1 cellular context compared by ENCODE assay signal in the genomic region with DNA sequence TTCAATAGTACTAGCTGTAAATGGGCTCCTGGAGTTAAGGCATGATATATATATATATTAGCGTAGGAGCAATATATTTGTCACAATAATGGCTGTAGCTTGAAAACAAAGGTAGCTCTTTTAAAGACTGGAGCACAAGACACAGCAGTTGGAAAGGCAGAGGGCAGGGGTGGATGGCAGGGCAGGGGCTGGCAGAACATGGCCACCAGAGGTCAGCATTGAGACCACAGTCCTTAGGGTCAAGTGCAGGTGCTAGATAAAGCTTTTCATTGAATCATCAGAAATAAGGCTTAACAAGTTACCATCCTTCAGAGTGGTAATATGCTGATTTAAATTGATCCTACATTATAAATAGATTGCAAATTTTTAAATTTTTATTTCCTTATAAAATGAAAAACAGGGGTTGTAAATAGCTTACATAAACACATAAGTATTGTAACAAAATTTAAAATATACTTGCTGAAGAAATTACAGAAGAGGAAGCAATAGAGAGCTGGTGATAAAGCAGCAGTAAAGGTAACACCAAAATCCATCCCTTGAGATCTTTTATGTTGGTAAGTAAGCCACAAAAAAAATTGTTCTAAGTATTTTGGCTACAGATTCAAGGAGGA.
TF ChIP-seq lines count a peak whose summit lies in the region.

No MANE protein-coding gene starts in this region.

TF ChIP-seq in liver, 16 proteins besides CTCF, POLR2A, EP300 and RAD21 (continued from another document):
- TF ChIP-seq EGR1 (IDR thresholded peaks at IDR 0.05; ENCODE audit: low read depth in 2 of 2) (no peak), HNF4A (conservative IDR thresholded peaks at IDR 0.05) (peak in 1 of 2 donors; percentile 52)
- TF ChIP-seq, protein P1, sequence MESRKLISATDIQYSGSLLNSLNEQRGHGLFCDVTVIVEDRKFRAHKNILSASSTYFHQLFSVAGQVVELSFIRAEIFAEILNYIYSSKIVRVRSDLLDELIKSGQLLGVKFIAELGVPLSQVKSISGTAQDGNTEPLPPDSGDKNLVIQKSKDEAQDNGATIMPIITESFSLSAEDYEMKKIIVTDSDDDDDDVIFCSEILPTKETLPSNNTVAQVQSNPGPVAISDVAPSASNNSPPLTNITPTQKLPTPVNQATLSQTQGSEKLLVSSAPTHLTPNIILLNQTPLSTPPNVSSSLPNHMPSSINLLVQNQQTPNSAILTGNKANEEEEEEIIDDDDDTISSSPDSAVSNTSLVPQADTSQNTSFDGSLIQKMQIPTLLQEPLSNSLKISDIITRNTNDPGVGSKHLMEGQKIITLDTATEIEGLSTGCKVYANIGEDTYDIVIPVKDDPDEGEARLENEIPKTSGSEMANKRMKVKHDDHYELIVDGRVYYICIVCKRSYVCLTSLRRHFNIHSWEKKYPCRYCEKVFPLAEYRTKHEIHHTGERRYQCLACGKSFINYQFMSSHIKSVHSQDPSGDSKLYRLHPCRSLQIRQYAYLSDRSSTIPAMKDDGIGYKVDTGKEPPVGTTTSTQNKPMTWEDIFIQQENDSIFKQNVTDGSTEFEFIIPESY (IDR thresholded peaks at IDR 0.05), result no peak
